Comparison of ENCODE assay signal across 1 cellular context in the genomic region with DNA sequence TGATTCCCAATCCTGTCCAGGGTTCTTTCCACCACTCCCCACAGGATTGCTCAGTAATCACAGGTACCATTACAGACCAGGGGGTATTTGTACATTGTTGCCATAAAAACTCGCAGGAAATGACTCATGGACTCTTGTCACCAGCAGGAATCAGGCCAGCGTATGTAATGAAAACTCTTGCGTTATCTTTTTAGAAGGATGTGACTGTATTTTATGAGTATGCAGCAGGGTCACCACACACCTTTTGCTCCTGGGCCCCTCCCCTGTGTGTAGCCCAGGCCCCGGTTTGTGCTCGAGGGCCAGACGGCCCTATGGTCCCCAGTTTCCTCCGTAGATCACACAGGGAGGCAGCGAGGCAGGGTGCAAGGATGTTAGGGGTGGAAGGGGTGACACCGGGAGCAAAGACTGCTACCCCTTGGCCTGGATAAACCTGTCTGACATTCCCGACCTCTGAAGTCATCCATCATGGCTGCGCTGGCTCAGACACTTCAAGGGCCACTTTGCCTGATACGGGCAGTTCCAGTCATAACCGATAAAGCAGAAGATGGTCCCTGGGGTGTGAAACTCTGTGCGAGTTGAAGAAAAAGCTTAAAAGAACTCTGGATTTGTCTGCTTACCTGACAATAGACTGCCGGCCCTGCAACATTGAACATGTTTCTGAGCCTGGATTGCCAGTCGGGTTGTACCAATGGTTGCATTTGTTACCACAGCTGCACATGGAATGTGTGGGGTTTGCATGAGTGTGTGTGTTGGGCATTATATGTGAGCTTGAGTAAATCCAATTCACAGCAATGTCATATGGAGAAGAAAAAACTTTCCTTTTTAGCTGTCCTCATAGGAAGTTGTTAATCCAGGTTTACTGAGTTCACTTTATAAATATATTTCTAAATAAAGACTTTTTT.
TF ChIP-seq lines count a peak whose summit lies in the region.

No MANE protein-coding gene starts in this region.

TF ChIP-seq in K562, 482 proteins besides CTCF, POLR2A, EP300 and RAD21 (continued from another document and continues in another):
- TF ChIP-seq, protein P1, sequence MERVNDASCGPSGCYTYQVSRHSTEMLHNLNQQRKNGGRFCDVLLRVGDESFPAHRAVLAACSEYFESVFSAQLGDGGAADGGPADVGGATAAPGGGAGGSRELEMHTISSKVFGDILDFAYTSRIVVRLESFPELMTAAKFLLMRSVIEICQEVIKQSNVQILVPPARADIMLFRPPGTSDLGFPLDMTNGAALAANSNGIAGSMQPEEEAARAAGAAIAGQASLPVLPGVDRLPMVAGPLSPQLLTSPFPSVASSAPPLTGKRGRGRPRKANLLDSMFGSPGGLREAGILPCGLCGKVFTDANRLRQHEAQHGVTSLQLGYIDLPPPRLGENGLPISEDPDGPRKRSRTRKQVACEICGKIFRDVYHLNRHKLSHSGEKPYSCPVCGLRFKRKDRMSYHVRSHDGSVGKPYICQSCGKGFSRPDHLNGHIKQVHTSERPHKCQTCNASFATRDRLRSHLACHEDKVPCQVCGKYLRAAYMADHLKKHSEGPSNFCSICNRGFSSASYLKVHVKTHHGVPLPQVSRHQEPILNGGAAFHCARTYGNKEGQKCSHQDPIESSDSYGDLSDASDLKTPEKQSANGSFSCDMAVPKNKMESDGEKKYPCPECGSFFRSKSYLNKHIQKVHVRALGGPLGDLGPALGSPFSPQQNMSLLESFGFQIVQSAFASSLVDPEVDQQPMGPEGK (CRISPR knock-in tag; IDR thresholded peaks at IDR 0.05; ENCODE audit: borderline replicate concordance), result no peak
- TF ChIP-seq SMARCC2 (IDR thresholded peaks at IDR 0.05; ENCODE audit: low read depth) (peak; percentile 87), DIDO1 (tag; IDR thresholded peaks at IDR 0.05; ENCODE audit: low read depth) (no peak), BRCA1 (IDR thresholded peaks at IDR 0.05) (no peak), BRCA1 (CRISPR knock-in tag; IDR thresholded peaks at IDR 0.05) (no peak), TFAM (CRISPR knock-in tag; conservative IDR thresholded peaks at IDR 0.05) (no peak), TEAD2 (tag; IDR thresholded peaks at IDR 0.05) (no peak), CTBP1 (IDR thresholded peaks at IDR 0.05; ENCODE audit: borderline replicate concordance) (peak; percentile 95), ATF7 (IDR thresholded peaks at IDR 0.05) (peak; percentile 87), KLF13 (tag; IDR thresholded peaks at IDR 0.05; ENCODE audit: borderline replicate concordance, low read depth) (0 out of 2 replicates have a peak, but pooled peaks have one; percentile 12), EP400 (IDR thresholded peaks at IDR 0.05) (peak; percentile 32; the same call in 1 of the 2 replicates), MTA3 (IDR thresholded peaks at IDR 0.05; ENCODE audit: borderline replicate concordance) (peak; percentile 55; the same call in 1 of the 2 replicates), HNRNPH1 (optimal IDR thresholded peaks at IDR 0.05; ENCODE audit: low read depth, low read length) (no peak), RUNX1 (IDR thresholded peaks at IDR 0.05; ENCODE audit: low read depth) (0 out of 2 replicates have a peak, but pooled peaks have one; percentile 10), ZNF707 (CRISPR knock-in tag; conservative IDR thresholded peaks at IDR 0.05) (no peak), TAL1 (IDR thresholded peaks at IDR 0.05) (peak; percentile 62; the same call in 1 of the 2 replicates), PCBP2 (IDR thresholded peaks at IDR 0.05; ENCODE audit: low read depth, low read length, poor library complexity, severe bottlenecking) (no peak), STAT5A (IDR thresholded peaks at IDR 0.05; ENCODE audit: borderline replicate concordance, low read length) (peak; percentile 62), GABPB1 (CRISPR knock-in tag; IDR thresholded peaks at IDR 0.05) (no peak), ARID1B (IDR thresholded peaks at IDR 0.05) (peak; percentile 91), SOX6 (IDR thresholded peaks at IDR 0.05) (peak; percentile 77), ZFP36 (IDR thresholded peaks at IDR 0.05; ENCODE audit: low read depth, low read length, partially characterized antibody) (no peak), SRSF7 (optimal IDR thresholded peaks at IDR 0.05; ENCODE audit: low read depth, low read length) (no peak), MAZ (CRISPR knock-in tag; conservative IDR thresholded peaks at IDR 0.05 in 1 of 2, IDR thresholded peaks at IDR 0.05 in 1 of 2) (peak; percentile 64 to 69), GATAD2B (IDR thresholded peaks at IDR 0.05; ENCODE audit: borderline replicate concordance) (peak; percentile 37; the same call in 1 of the 2 replicates), MAFF (IDR thresholded peaks at IDR 0.05; ENCODE audit: low read length) (peak; percentile 8; the same call in 1 of the 2 replicates), NFATC3 (IDR thresholded peaks at IDR 0.05) (no peak), CBX8 (IDR thresholded peaks at IDR 0.05; ENCODE audit: borderline replicate concordance, extremely low read depth, low read depth, low read length, poor library complexity, severe bottlenecking) (no peak), MBD2 (IDR thresholded peaks at IDR 0.05; ENCODE audit: borderline replicate concordance, low read depth) (peak; percentile 55; the same call in 1 of the 2 replicates), PRMT5 (CRISPR knock-in tag; IDR thresholded peaks at IDR 0.05) (no peak), ETV5 (CRISPR knock-in tag; IDR thresholded peaks at IDR 0.05; ENCODE audit: low read depth) (peak; percentile 95), CEBPG (CRISPR knock-in tag; IDR thresholded peaks at IDR 0.05) (peak; percentile 68; the same call in 1 of the 2 replicates), CEBPG (tag; conservative IDR thresholded peaks at IDR 0.05 in 1 of 2, IDR thresholded peaks at IDR 0.05 in 1 of 2) (peak; percentile 48 to 86; a peak in 3 of 4 replicates), EWSR1 (IDR thresholded peaks at IDR 0.05; ENCODE audit: borderline replicate concordance, low read depth, partially characterized antibody) (no peak), MCM3 (IDR thresholded peaks at IDR 0.05) (no peak), KHSRP (IDR thresholded peaks at IDR 0.05) (no peak), CBFA2T2 (conservative IDR thresholded peaks at IDR 0.05) (peak; percentile 80)
- TF ChIP-seq, protein P2, sequence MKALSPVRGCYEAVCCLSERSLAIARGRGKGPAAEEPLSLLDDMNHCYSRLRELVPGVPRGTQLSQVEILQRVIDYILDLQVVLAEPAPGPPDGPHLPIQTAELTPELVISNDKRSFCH (CRISPR knock-in tag; IDR thresholded peaks at IDR 0.05), result no peak
- TF ChIP-seq, protein P2 (tag; IDR thresholded peaks at IDR 0.05), result peak; percentile 75
- TF ChIP-seq, protein P3, sequence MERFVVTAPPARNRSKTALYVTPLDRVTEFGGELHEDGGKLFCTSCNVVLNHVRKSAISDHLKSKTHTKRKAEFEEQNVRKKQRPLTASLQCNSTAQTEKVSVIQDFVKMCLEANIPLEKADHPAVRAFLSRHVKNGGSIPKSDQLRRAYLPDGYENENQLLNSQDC (CRISPR knock-in tag; IDR thresholded peaks at IDR 0.05), result no peak
- TF ChIP-seq, protein P4, sequence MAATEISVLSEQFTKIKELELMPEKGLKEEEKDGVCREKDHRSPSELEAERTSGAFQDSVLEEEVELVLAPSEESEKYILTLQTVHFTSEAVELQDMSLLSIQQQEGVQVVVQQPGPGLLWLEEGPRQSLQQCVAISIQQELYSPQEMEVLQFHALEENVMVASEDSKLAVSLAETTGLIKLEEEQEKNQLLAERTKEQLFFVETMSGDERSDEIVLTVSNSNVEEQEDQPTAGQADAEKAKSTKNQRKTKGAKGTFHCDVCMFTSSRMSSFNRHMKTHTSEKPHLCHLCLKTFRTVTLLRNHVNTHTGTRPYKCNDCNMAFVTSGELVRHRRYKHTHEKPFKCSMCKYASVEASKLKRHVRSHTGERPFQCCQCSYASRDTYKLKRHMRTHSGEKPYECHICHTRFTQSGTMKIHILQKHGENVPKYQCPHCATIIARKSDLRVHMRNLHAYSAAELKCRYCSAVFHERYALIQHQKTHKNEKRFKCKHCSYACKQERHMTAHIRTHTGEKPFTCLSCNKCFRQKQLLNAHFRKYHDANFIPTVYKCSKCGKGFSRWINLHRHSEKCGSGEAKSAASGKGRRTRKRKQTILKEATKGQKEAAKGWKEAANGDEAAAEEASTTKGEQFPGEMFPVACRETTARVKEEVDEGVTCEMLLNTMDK (IDR thresholded peaks at IDR 0.05; ENCODE audit: borderline replicate concordance, insufficient read depth, low read depth, low read length, poor library complexity, severe bottlenecking), result no peak
- TF ChIP-seq, protein P5, sequence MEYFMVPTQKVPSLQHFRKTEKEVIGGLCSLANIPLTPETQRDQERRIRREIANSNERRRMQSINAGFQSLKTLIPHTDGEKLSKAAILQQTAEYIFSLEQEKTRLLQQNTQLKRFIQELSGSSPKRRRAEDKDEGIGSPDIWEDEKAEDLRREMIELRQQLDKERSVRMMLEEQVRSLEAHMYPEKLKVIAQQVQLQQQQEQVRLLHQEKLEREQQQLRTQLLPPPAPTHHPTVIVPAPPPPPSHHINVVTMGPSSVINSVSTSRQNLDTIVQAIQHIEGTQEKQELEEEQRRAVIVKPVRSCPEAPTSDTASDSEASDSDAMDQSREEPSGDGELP (CRISPR knock-in tag; IDR thresholded peaks at IDR 0.05; ENCODE audit: borderline replicate concordance), result peak; percentile 55; the same call in 1 of the 2 replicates
- TF ChIP-seq, protein P6, sequence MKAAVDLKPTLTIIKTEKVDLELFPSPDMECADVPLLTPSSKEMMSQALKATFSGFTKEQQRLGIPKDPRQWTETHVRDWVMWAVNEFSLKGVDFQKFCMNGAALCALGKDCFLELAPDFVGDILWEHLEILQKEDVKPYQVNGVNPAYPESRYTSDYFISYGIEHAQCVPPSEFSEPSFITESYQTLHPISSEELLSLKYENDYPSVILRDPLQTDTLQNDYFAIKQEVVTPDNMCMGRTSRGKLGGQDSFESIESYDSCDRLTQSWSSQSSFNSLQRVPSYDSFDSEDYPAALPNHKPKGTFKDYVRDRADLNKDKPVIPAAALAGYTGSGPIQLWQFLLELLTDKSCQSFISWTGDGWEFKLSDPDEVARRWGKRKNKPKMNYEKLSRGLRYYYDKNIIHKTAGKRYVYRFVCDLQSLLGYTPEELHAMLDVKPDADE (conservative IDR thresholded peaks at IDR 0.05; ENCODE audit: control insufficient read depth, low read depth, low read length), result peak; percentile 36; the same call in 1 of the 2 replicates
- TF ChIP-seq, protein P7, sequence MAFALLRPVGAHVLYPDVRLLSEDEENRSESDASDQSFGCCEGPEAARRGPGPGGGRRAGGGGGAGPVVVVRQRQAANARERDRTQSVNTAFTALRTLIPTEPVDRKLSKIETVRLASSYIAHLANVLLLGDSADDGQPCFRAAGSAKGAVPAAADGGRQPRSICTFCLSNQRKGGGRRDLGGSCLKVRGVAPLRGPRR (CRISPR knock-in tag; IDR thresholded peaks at IDR 0.05), result no peak
- TF ChIP-seq, protein P8, sequence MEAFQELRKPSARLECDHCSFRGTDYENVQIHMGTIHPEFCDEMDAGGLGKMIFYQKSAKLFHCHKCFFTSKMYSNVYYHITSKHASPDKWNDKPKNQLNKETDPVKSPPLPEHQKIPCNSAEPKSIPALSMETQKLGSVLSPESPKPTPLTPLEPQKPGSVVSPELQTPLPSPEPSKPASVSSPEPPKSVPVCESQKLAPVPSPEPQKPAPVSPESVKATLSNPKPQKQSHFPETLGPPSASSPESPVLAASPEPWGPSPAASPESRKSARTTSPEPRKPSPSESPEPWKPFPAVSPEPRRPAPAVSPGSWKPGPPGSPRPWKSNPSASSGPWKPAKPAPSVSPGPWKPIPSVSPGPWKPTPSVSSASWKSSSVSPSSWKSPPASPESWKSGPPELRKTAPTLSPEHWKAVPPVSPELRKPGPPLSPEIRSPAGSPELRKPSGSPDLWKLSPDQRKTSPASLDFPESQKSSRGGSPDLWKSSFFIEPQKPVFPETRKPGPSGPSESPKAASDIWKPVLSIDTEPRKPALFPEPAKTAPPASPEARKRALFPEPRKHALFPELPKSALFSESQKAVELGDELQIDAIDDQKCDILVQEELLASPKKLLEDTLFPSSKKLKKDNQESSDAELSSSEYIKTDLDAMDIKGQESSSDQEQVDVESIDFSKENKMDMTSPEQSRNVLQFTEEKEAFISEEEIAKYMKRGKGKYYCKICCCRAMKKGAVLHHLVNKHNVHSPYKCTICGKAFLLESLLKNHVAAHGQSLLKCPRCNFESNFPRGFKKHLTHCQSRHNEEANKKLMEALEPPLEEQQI (IDR thresholded peaks at IDR 0.05), result no peak
- TF ChIP-seq, protein P9, sequence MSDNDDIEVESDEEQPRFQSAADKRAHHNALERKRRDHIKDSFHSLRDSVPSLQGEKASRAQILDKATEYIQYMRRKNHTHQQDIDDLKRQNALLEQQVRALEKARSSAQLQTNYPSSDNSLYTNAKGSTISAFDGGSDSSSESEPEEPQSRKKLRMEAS (CRISPR knock-in tag; IDR thresholded peaks at IDR 0.05), result no peak; the same call in 1 of the 2 replicates
- TF ChIP-seq, protein P10, sequence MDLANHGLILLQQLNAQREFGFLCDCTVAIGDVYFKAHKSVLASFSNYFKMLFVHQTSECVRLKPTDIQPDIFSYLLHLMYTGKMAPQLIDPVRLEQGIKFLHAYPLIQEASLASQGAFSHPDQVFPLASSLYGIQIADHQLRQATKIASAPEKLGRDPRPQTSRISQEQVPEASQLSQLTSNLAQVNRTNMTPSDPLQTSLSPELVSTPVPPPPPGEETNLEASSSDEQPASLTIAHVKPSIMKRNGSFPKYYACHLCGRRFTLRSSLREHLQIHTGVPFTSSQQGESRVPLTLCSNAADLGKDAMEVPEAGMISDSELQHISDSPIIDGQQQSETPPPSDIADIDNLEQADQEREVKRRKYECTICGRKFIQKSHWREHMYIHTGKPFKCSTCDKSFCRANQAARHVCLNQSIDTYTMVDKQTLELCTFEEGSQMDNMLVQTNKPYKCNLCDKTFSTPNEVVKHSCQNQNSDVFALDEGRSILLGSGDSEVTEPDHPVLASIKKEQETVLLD (IDR thresholded peaks at IDR 0.05), result peak; percentile 64; the same call in 1 of the 2 replicates
- TF ChIP-seq, protein P11, sequence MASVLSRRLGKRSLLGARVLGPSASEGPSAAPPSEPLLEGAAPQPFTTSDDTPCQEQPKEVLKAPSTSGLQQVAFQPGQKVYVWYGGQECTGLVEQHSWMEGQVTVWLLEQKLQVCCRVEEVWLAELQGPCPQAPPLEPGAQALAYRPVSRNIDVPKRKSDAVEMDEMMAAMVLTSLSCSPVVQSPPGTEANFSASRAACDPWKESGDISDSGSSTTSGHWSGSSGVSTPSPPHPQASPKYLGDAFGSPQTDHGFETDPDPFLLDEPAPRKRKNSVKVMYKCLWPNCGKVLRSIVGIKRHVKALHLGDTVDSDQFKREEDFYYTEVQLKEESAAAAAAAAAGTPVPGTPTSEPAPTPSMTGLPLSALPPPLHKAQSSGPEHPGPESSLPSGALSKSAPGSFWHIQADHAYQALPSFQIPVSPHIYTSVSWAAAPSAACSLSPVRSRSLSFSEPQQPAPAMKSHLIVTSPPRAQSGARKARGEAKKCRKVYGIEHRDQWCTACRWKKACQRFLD (CRISPR knock-in tag; IDR thresholded peaks at IDR 0.05), result peak; percentile 84
